In genomic region chr10:79229830-79230562, GRCh38 we compare ENCODE assay signal across 1 cellular context.
TF ChIP-seq lines count a peak whose summit lies in the region.

No MANE protein-coding gene starts in this region.

TF ChIP-seq in SK-N-SH, 30 proteins besides CTCF, POLR2A, EP300 and RAD21 (continued from another document):
- no peak for TF ChIP-seq TCF12 (IDR thresholded peaks at IDR 0.05)
- TF ChIP-seq JUND (IDR thresholded peaks at IDR 0.05) = no peak
- no peak for TF ChIP-seq SMC3 (IDR thresholded peaks at IDR 0.05; ENCODE audit: low read depth, low read length)
- TF ChIP-seq FOXJ3 (CRISPR knock-in tag; IDR thresholded peaks at IDR 0.05) = 0 out of 2 replicates have a peak, but pooled peaks have one; percentile 19
- TF ChIP-seq ZBTB33 (IDR thresholded peaks at IDR 0.05; ENCODE audit: borderline replicate concordance, low read depth) = no peak
- no peak for TF ChIP-seq NRF1 (IDR thresholded peaks at IDR 0.05; ENCODE audit: low read depth, low read length)
- TF ChIP-seq YY1 (IDR thresholded peaks at IDR 0.05; ENCODE audit: low read depth) = no peak
- TF ChIP-seq EZH2phosphoT487 (IDR thresholded peaks at IDR 0.05; ENCODE audit: borderline replicate concordance, low read depth) = no peak
- TF ChIP-seq SIN3A (IDR thresholded peaks at IDR 0.05; ENCODE audit: borderline replicate concordance, low read depth, low read length) = no peak
